11 cellular contexts compared by ENCODE assay signal in genomic region chr1:50853325-50853724, GRCh38.
"Had no signal": no experiment of that assay in that cellular context is flagged by ENCODE, and none has a peak within 500 bp of the region (broad histone marks: within the 10 kb centered on the region; RNA-seq: fewer than 3 reads in every experiment).

No MANE protein-coding gene starts in this region.

- DNase-seq: activated CD4-positive, alpha-beta T cell treated with anti-CD3 and anti-CD28 coated beads for 4 hours; activated CD8-positive, alpha-beta memory T cell treated with anti-CD3 and anti-CD28 coated beads, Interleukin-2, amount 50 U/mL, for 48 hours; activated CD8-positive, alpha-beta T cell treated with anti-CD3 and anti-CD28 coated beads, Interleukin-2, amount 10 ng/mL, durations not matched to agents 7 days and 5 days; activated naive CD8-positive, alpha-beta T cell treated with anti-CD3 and anti-CD28 coated beads, Interleukin-2, amount 50 U/mL, for 24 hours; cortex of kidney; effector memory CD4-positive, alpha-beta T cell; immature natural killer cell; ovary; retina; uterus had no signal

- H3K27me3 ChIP-seq: cardiac muscle cell, ovary, uterus had no signal

- H3K4me3 ChIP-seq: cardiac muscle cell, ovary, uterus had no signal

- H3K4me1 ChIP-seq: uterus had no signal

- H3K27ac ChIP-seq: cardiac muscle cell, ovary, uterus had no signal

- H3K36me3 ChIP-seq: cardiac muscle cell, ovary, uterus had no signal

- ATAC-seq: activated CD8-positive, alpha-beta T cell treated with anti-CD3 and anti-CD28 coated beads, Interleukin-2, amount 10 ng/mL, durations not matched to agents 7 days and 5 days; activated naive CD8-positive, alpha-beta T cell treated with anti-CD3 and anti-CD28 coated beads, Interleukin-2, amount 50 U/mL, for 24 hours had no signal

- H3K9me3 ChIP-seq: ovary, uterus had no signal
